ENCODE assay signal across 17 cellular contexts in the genomic region with DNA sequence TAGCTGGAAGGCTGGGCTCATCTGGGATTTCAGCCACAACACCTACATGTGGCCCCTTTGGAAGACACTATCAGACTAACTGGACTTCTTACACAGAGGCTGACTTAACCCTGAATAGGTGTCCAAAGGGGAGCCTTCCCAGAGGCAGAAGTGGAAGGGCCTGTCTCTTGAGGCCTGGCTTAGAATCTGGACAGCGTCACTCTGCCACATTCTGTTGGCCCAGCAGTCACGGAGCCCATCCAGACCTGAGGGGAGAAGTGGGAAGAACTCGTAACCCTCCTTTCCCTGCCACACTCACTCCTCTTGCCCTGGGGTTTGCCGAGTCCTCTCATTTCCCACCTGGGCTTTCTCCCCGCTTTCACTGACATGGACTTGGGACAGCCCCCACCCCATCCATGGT.
DNase-seq lines count a peak whose midpoint lies in the region; ATAC-seq and TF ChIP-seq lines count a peak whose summit lies in the region.
"Had no signal": no experiment of that assay in that cellular context is flagged by ENCODE, and none has a peak within 500 bp of the region (broad histone marks: within the 10 kb centered on the region; RNA-seq: fewer than 3 reads in every experiment).

No MANE protein-coding gene starts in this region.

- peak; percentile 63 for DNase-seq in ELF-1 (ENCODE audit: low read depth, low spot score)
- DNase-seq in H9: no peak
- no peak for DNase-seq in neuronal stem cell (ENCODE audit: low spot score)
- DNase-seq in upper lobe of right lung: peak; percentile 34
- DNase-seq in dedifferentiated amniotic fluid mesenchymal stem cell (ENCODE audit: extremely low spot score): no peak
- no peak for DNase-seq in NCI-H187 treated with DMSO at 0.1 percent for 48 hours (lab: John Stamatoyannopoulos, UW)
- DNase-seq: AML-193; Caco-2; CD4-positive, alpha-beta T cell; DMS153; DMS79; GF-D8; GOT3; H7; IMR-90 had no signal

- H3T11ph ChIP-seq in H9 (ENCODE audit: low read length): no peak overlapping the region

- H3K9ac ChIP-seq in H9 (ENCODE audit: extremely low read depth, insufficient read length, low read length) (no peak overlapping the region), neuronal stem cell (ENCODE audit: low read depth, low read length, poor library complexity) (no peak overlapping the region)

- no peaks in the 10 kb centered on the region for H3K79me1 ChIP-seq in H9 (ENCODE audit: insufficient read depth, low read depth, low read length, poor library complexity, severe bottlenecking)
- no peaks in the 10 kb centered on the region for H3K79me1 ChIP-seq in neuronal stem cell (ENCODE audit: low read depth, low read length)

- peaks cover 2 to 13% (median 6%) of the 10 kb centered on the region in 3 experiments; a peak in 6 of 7 replicates for H3K36me3 Mint-ChIP-seq in H9 (ENCODE audit: insufficient read depth in 1 of 3, low read depth in 3 of 3)

- H3K27ac ChIP-seq in H9 (ENCODE audit: insufficient read length, low read depth, low read length): no peak overlapping the region
- no peak overlapping the region for H3K27ac ChIP-seq in neuronal stem cell (replicated peaks; ENCODE audit: low read length)
- H3K27ac ChIP-seq in upper lobe of right lung: no peak overlapping the region
- H3K27ac ChIP-seq: C4-2B had no signal

- H4K20me1 ChIP-seq in H9 (ENCODE audit: control insufficient read depth, insufficient read depth, insufficient read length): no peaks in the 10 kb centered on the region

- no CpG with 5 or more reads among the region's 5 CpGs for WGBS in H9 (ENCODE audit: extremely low coverage, insufficient read length, low lambda C conversion rate)
- WGBS in neuronal stem cell (ENCODE audit: extremely low coverage in 2 of 2, insufficient read length in 2 of 2, insufficient replicate concordance in 1 of 2), 2 donors: no CpG with 5 or more reads among the region's 5 CpGs

- no peak overlapping the region for H3K4ac ChIP-seq in H9 (ENCODE audit: low read depth, low read length)
- no peak overlapping the region for H3K4ac ChIP-seq in neuronal stem cell (ENCODE audit: low read length)

- no peak overlapping the region for H4K8ac ChIP-seq in H9 (replicated peaks; ENCODE audit: insufficient read length, low read depth, low read length)
- H4K8ac ChIP-seq in neuronal stem cell (ENCODE audit: low read depth, low read length): no peak overlapping the region

- intact Hi-C loops in upper lobe of right lung (cut with DNase I): no loop called here

- H3K4me3 Mint-ChIP-seq in H9: no peak overlapping the region
- H3K4me3 Mint-ChIP-seq: CD4-positive, alpha-beta T cell had no signal

- H2BK120ac ChIP-seq in H9 (ENCODE audit: low read depth, low read length, poor library complexity, severe bottlenecking) (no peak overlapping the region), neuronal stem cell (ENCODE audit: low read depth, low read length) (no peak overlapping the region)

- TF ChIP-seq CTCF in H9 (conservative IDR thresholded peaks at IDR 0.05) (no peak), upper lobe of right lung (IDR thresholded peaks at IDR 0.05) (no peak)

- no peaks in the 10 kb centered on the region for H3K27me3 Mint-ChIP-seq in H9 (ENCODE audit: low read depth)
- H3K27me3 Mint-ChIP-seq: CD4-positive, alpha-beta T cell had no signal

- H4K5ac ChIP-seq in H9 (ENCODE audit: insufficient read length, low read depth, low read length): no peak overlapping the region

- H3K9me3 ChIP-seq in H9 (ENCODE audit: control insufficient read depth, low read depth, low read length) (no peaks in the 10 kb centered on the region), neuronal stem cell (replicated peaks in 1 of 2; ENCODE audit: control insufficient read depth in 2 of 2, insufficient read depth in 1 of 2, low read depth in 1 of 2, low read length in 2 of 2) (peaks cover 0 to 3% of the 10 kb centered on the region in 2 donors), upper lobe of right lung (no peaks in the 10 kb centered on the region)
- H3K9me3 ChIP-seq: A549, Caco-2 had no signal

- no peaks in the 10 kb centered on the region for H3K23me2 ChIP-seq in H9 (ENCODE audit: insufficient read length, low read depth, low read length, poor library complexity, severe bottlenecking)

- H2BK15ac ChIP-seq in H9 (ENCODE audit: low read depth, low read length) (no peak overlapping the region), neuronal stem cell (ENCODE audit: low read length) (no peak overlapping the region)

- ATAC-seq in upper lobe of right lung: no peak
- ATAC-seq: A549 had no signal

- H2BK12ac ChIP-seq in H9 (ENCODE audit: insufficient read length, low read depth, low read length): no peak overlapping the region
- no peak overlapping the region for H2BK12ac ChIP-seq in neuronal stem cell (ENCODE audit: low read length)

- no peak overlapping the region for H4K91ac ChIP-seq in H9 (ENCODE audit: insufficient read length, low read depth, low read length)
- H4K91ac ChIP-seq in neuronal stem cell (ENCODE audit: low read depth, low read length, poor library complexity): no peak overlapping the region

- no peak overlapping the region for H2BK5ac ChIP-seq in H9 (ENCODE audit: insufficient read length, low read length)
- no peak overlapping the region for H2BK5ac ChIP-seq in neuronal stem cell (ENCODE audit: low read length)

- H3K27me3 ChIP-seq in H9 (ENCODE audit: insufficient read depth, low read length) (no peaks in the 10 kb centered on the region), neuronal stem cell (ENCODE audit: control insufficient read depth in 3 of 3, insufficient read depth in 3 of 3, low read depth in 1 of 3, low read length in 3 of 3) (no peaks in the 10 kb centered on the region), upper lobe of right lung (no peaks in the 10 kb centered on the region)

- no peak overlapping the region for H2AK5ac ChIP-seq in H9 (ENCODE audit: insufficient read length, low read length)
- H2AK5ac ChIP-seq in neuronal stem cell (ENCODE audit: low read depth, low read length): no peak overlapping the region

- H3K4me3 ChIP-seq in neuronal stem cell (ENCODE audit: low read length in 2 of 2) (no peak overlapping the region), upper lobe of right lung (no peak overlapping the region)
- H3K4me3 ChIP-seq: A549 had no signal

- H3K4me2 ChIP-seq in H9 (ENCODE audit: insufficient read depth, insufficient read length, low read length): no peak overlapping the region
- no peak overlapping the region for H3K4me2 ChIP-seq in neuronal stem cell (ENCODE audit: insufficient read depth, low read length, poor library complexity, severe bottlenecking)
- H3K4me2 ChIP-seq: A549 had no signal

- peaks cover 10 to 21% of the 10 kb centered on the region in 2 experiments for H3K4me1 Mint-ChIP-seq in H9

- H3K18ac ChIP-seq in H9 (ENCODE audit: insufficient read length, low read depth, low read length) (no peak overlapping the region), neuronal stem cell (ENCODE audit: low read length) (peak overlapping the region; percentile 9)

- H2AFZ ChIP-seq in H9 (ENCODE audit: low read length) (no peak overlapping the region), neuronal stem cell (ENCODE audit: low read length) (no peak overlapping the region)

- no peaks in the 10 kb centered on the region for H3K4me1 ChIP-seq in H9 (ENCODE audit: insufficient read depth, low read length)
- H3K4me1 ChIP-seq in neuronal stem cell (ENCODE audit: control insufficient read depth in 2 of 2, insufficient read depth in 1 of 2, low read depth in 1 of 2, low read length in 2 of 2): no peaks in the 10 kb centered on the region
- no peaks in the 10 kb centered on the region for H3K4me1 ChIP-seq in upper lobe of right lung
- H3K4me1 ChIP-seq: Caco-2 had no signal

- no peaks in the 10 kb centered on the region for H3K79me2 ChIP-seq in H9 (ENCODE audit: insufficient read depth, low read length)

- H3K27ac Mint-ChIP-seq in H9: peak overlapping the region in 2 of 3 experiments; percentile 62 to 85; a peak in 3 of 7 replicates
- H3K27ac Mint-ChIP-seq: CD4-positive, alpha-beta T cell had no signal

- no peak overlapping the region for H3K56ac ChIP-seq in H9 (ENCODE audit: insufficient read length, low read depth, low read length)

- peaks cover 19 to 25% of the 10 kb centered on the region in 2 experiments for H3K9me3 Mint-ChIP-seq in H9

- H2BK20ac ChIP-seq in H9 (ENCODE audit: low read depth, low read length, poor library complexity, severe bottlenecking): no peak overlapping the region

- H3K14ac ChIP-seq in H9 (ENCODE audit: insufficient read depth, low read length): no peak overlapping the region
- no peak overlapping the region for H3K14ac ChIP-seq in neuronal stem cell (ENCODE audit: low read length)

- no peak overlapping the region for H3K23ac ChIP-seq in H9 (ENCODE audit: insufficient read length, low read depth, low read length)
- H3K23ac ChIP-seq in neuronal stem cell (ENCODE audit: low read depth, low read length, poor library complexity): no peak overlapping the region

- H3K36me3 ChIP-seq in neuronal stem cell (replicated peaks in 1 of 2; ENCODE audit: control insufficient read depth in 2 of 2, insufficient read depth in 2 of 2, low read length in 2 of 2) (no peaks in the 10 kb centered on the region), upper lobe of right lung (no peaks in the 10 kb centered on the region)

Comparison
In these comparisons a context has a peak if more than half of its experiments do, and no peak if none do; other contexts are left out.
1. DNase-seq: peak in ELF-1 (single experiment) and upper lobe of right lung (single experiment); none in H9 (single experiment), neuronal stem cell (single experiment), dedifferentiated amniotic fluid mesenchymal stem cell (single experiment) and NCI-H187 treated with DMSO at 0.1 percent for 48 hours (single experiment).